Comparison of ENCODE assay signal across 7 cellular contexts in the genomic region with DNA sequence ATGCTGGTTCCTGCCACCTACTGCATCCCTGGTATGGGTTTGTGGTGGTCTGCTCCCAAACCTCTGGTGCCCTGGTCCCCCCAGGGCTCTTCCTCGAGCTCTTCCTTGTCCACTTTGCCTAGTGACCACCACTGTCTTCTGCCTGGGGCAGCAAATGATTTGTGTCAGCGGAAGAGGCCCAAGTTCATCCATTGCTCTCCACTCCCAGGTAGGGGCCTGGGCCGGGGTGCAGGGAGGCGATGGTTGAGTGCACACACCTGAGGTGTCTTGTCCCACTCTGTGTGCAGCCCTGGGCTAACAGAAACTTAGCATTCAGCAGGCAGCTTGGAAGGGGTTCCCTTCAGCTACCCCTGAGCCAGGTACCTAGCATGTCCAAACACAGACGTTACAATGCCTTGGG.
"Had no signal": no experiment of that assay in that cellular context is flagged by ENCODE, and none has a peak within 500 bp of the region (broad histone marks: within the 10 kb centered on the region; RNA-seq: fewer than 3 reads in every experiment).

No MANE protein-coding gene starts in this region.

- H3K27ac Mint-ChIP-seq: IgD-negative memory B cell had no signal

- H3K4me3 ChIP-seq: K562 had no signal

- DNase-seq: IMR-90, KBM-7 had no signal

- H3K36me3 Mint-ChIP-seq: IgD-negative memory B cell had no signal

- H3K27ac ChIP-seq: HL-60 had no signal

- H3K4me3 Mint-ChIP-seq: IgD-negative memory B cell had no signal

- ATAC-seq: HepG2, K562 had no signal

- H3K4me1 Mint-ChIP-seq: IgD-negative memory B cell had no signal

- H3K27me3 Mint-ChIP-seq: IgD-negative memory B cell had no signal

- FAIRE-seq: HepG2, HTR-8/SVneo, K562 had no signal
